1 cellular context compared by ENCODE assay signal in genomic region chr3:185586644-185586964, GRCh38.
TF ChIP-seq lines count a peak whose summit lies in the region.

No MANE protein-coding gene starts in this region.

TF ChIP-seq in HepG2, 621 proteins besides CTCF, POLR2A, EP300 and RAD21 (continued from another document):
- TF ChIP-seq ZNF704 (CRISPR knock-in tag; IDR thresholded peaks at IDR 0.05; ENCODE audit: borderline replicate concordance) (0 out of 2 replicates have a peak, but pooled peaks have one; percentile 1), ZNF510 (CRISPR knock-in tag; IDR thresholded peaks at IDR 0.05; ENCODE audit: low read depth) (0 out of 2 replicates have a peak, but pooled peaks have one; percentile 5), ATF5 (CRISPR knock-in tag; IDR thresholded peaks at IDR 0.05; ENCODE audit: low read depth) (0 out of 2 replicates have a peak, but pooled peaks have one; percentile 42), ZBTB14 (CRISPR knock-in tag; IDR thresholded peaks at IDR 0.05) (no peak), ZNF256 (CRISPR knock-in tag; conservative IDR thresholded peaks at IDR 0.05) (no peak), ZNF501 (CRISPR knock-in tag; IDR thresholded peaks at IDR 0.05) (0 out of 2 replicates have a peak, but pooled peaks have one; percentile 11), AKAP8 (CRISPR knock-in tag; IDR thresholded peaks at IDR 0.05) (peak; percentile 30; the same call in 1 of the 2 replicates), ZNF292 (CRISPR knock-in tag; IDR thresholded peaks at IDR 0.05; ENCODE audit: borderline replicate concordance, low read depth) (0 out of 2 replicates have a peak, but pooled peaks have one; percentile 10)
